24 cellular contexts compared by ENCODE assay signal in the genomic region with DNA sequence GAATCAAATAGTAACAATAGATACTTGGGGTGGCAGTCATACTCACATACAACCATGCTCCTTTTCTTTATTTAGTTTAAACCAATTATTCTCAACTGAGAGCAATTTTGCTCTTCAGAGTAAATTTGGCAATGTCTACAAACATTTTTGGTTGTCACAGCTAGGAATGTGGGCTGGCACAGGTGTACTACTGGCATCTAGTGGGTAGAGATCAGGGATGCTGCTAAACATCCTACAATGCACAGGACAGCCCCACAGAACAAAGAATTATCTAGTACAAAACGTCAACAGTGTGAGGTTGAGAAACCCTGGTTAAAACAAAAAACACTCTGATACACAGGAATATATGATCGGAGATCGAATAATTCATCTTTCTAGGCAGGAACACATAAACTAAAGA.
"Had no signal": no experiment of that assay in that cellular context is flagged by ENCODE, and none has a peak within 500 bp of the region (broad histone marks: within the 10 kb centered on the region; RNA-seq: fewer than 3 reads in every experiment).

No MANE protein-coding gene starts in this region.

- H3K4me3 Mint-ChIP-seq: activated B cell treated with CpG ODN at 0.5 μM for 24 hours; activated CD4-positive, alpha-beta T cell treated with anti-CD3 and anti-CD28 coated beads, Interleukin-2, amount 10 ng/mL, durations not matched to agents 24 days and 14 days; activated CD8-positive, alpha-beta memory T cell treated with anti-CD3 and anti-CD28 coated beads, Interleukin-2, amount 10 ng/mL, durations not matched to agents 7 days and 5 days; activated naive CD4-positive, alpha-beta T cell treated with anti-CD3 and anti-CD28 coated beads, Interleukin-2, amount 50 U/mL, for 24 hours; activated T-cell treated with anti-CD3 and anti-CD28 coated beads, Interleukin-2, amount 50 U/mL, for 24 hours; activated T-helper 1 cell treated with anti-CD3 and anti-CD28 coated beads, Interleukin-12 subunit alpha, Interleukin-12 subunit beta, Interleukin-2, Interleukin-4 antibody, amounts not matched to agents 30 ng/mL and 10 ng/mL and 1 ng/mL, durations not matched to agents 14 hours and 24 hours and 36 hours; T-helper 1 cell treated with Interleukin-12 subunit alpha and Interleukin-12 subunit beta and Interleukin-4 antibody, amounts not matched to agents 30 μg/mL and 1 μg/mL, for 36 hours had no signal

- H3K36me3 Mint-ChIP-seq: activated CD8-positive, alpha-beta memory T cell treated with anti-CD3 and anti-CD28 coated beads, Interleukin-2, amount 10 ng/mL, durations not matched to agents 7 days and 5 days had no signal

- H3K9me3 ChIP-seq: Peyer's patch had no signal

- H3K27ac Mint-ChIP-seq: activated B cell treated with CpG ODN at 0.5 μM for 24 hours; activated CD4-positive, alpha-beta T cell treated with anti-CD3 and anti-CD28 coated beads, Interleukin-2, amount 10 ng/mL, durations not matched to agents 24 days and 14 days; activated CD8-positive, alpha-beta memory T cell treated with anti-CD3 and anti-CD28 coated beads, Interleukin-2, amount 10 ng/mL, durations not matched to agents 7 days and 5 days; activated naive CD4-positive, alpha-beta T cell treated with anti-CD3 and anti-CD28 coated beads, Interleukin-2, amount 50 U/mL, for 24 hours; activated T-cell treated with anti-CD3 and anti-CD28 coated beads, Interleukin-2, amount 50 U/mL, for 24 hours; activated T-helper 1 cell treated with anti-CD3 and anti-CD28 coated beads, Interleukin-12 subunit alpha, Interleukin-12 subunit beta, Interleukin-2, Interleukin-4 antibody, amounts not matched to agents 30 ng/mL and 10 ng/mL and 1 ng/mL, durations not matched to agents 14 hours and 24 hours and 36 hours; T-helper 1 cell treated with Interleukin-12 subunit alpha and Interleukin-12 subunit beta and Interleukin-4 antibody, amounts not matched to agents 30 μg/mL and 1 μg/mL, for 36 hours had no signal

- H3K27me3 Mint-ChIP-seq: activated B cell treated with CpG ODN at 0.5 μM for 24 hours; activated CD4-positive, alpha-beta T cell treated with anti-CD3 and anti-CD28 coated beads, Interleukin-2, amount 10 ng/mL, durations not matched to agents 24 days and 14 days; activated CD8-positive, alpha-beta memory T cell treated with anti-CD3 and anti-CD28 coated beads, Interleukin-2, amount 10 ng/mL, durations not matched to agents 7 days and 5 days; activated naive CD4-positive, alpha-beta T cell treated with anti-CD3 and anti-CD28 coated beads, Interleukin-2, amount 50 U/mL, for 24 hours; activated T-cell treated with anti-CD3 and anti-CD28 coated beads, Interleukin-2, amount 50 U/mL, for 24 hours had no signal

- ATAC-seq: activated CD8-positive, alpha-beta memory T cell treated with anti-CD3 and anti-CD28 coated beads, Interleukin-2, amount 10 ng/mL, durations not matched to agents 7 days and 5 days had no signal

- H3K4me1 Mint-ChIP-seq: activated B cell treated with CpG ODN at 0.5 μM for 24 hours; activated CD8-positive, alpha-beta memory T cell treated with anti-CD3 and anti-CD28 coated beads, Interleukin-2, amount 10 ng/mL, durations not matched to agents 7 days and 5 days had no signal

- DNase-seq: activated B cell treated with CpG ODN at 0.5 μM for 24 hours; activated CD4-positive, alpha-beta T cell treated with anti-CD3 and anti-CD28 coated beads for 1 hour; activated CD4-positive, alpha-beta T cell treated with anti-CD3 and anti-CD28 coated beads, Interleukin-2, amount 10 ng/mL, durations not matched to agents 24 days and 14 days; activated CD4-positive, alpha-beta T cell treated with anti-CD3 and anti-CD28 coated beads, Interleukin-2, amount 50 U/mL, for 48 hours; activated CD8-positive, alpha-beta memory T cell treated with anti-CD3 and anti-CD28 coated beads, Interleukin-2, amount 10 ng/mL, durations not matched to agents 7 days and 5 days; activated effector memory CD4-positive, alpha-beta T cell treated with Interleukin-2 at 50 U/mL for 16 hours; activated naive CD4-positive, alpha-beta T cell; activated T-cell treated with anti-CD3 and anti-CD28 coated beads, Interleukin-2, amount 50 U/mL, for 24 hours; brain microvascular endothelial cell; MM.1S; NCI-H1694 treated with DMSO at 0.1 percent for 48 hours; NCI-H2029 treated with DMSO at 0.1 percent for 48 hours; NCI-H2171 treated with DMSO at 0.1 percent for 48 hours; NCI-H226; NCI-H526; NCI-H774; NK-92 treated with Interleukin-12 subunit alpha and Interleukin-12 subunit beta, amount 100 ng/mL, for 24 hours; Peyer's patch; Right ventricle myocardium superior; SJCRH30; T1000 had no signal
